1 cellular context compared by ENCODE assay signal in genomic region chr17:41787021-41787418, GRCh38.
TF ChIP-seq lines count a peak whose summit lies in the region.

No MANE protein-coding gene starts in this region.

TF ChIP-seq in SK-N-SH, 30 proteins besides CTCF, POLR2A, EP300 and RAD21 (continued from another document):
- TF ChIP-seq PBX3 (IDR thresholded peaks at IDR 0.05) (no peak), MXI1 (IDR thresholded peaks at IDR 0.05; ENCODE audit: low read depth, low read length) (no peak), FOXJ3 (CRISPR knock-in tag; IDR thresholded peaks at IDR 0.05) (no peak), FOSL2 (IDR thresholded peaks at IDR 0.05; ENCODE audit: borderline replicate concordance, low read depth) (no peak)
